In genomic region chr12:68203460-68203875, GRCh38 we compare ENCODE assay signal across 1 cellular context.
TF ChIP-seq lines count a peak whose summit lies in the region.

No MANE protein-coding gene starts in this region.

TF ChIP-seq in GM23338, 12 proteins besides CTCF, POLR2A, EP300 and RAD21:
- TF ChIP-seq CREB1 (CRISPR knock-in tag; IDR thresholded peaks at IDR 0.05; ENCODE audit: low read depth) (no peak), ZNF114 (CRISPR knock-in tag; IDR thresholded peaks at IDR 0.05) (no peak), STAT1 (IDR thresholded peaks at IDR 0.05; ENCODE audit: unreplicated experiment) (no peak), JUNB (IDR thresholded peaks at IDR 0.05; ENCODE audit: unreplicated experiment) (no peak)
